In genomic region chr15:43208052-43209002, GRCh38 we compare ENCODE assay signal across 2 cellular contexts.
TF ChIP-seq lines count a peak whose summit lies in the region.

No MANE protein-coding gene starts in this region.

TF ChIP-seq in GM23338, 12 proteins besides CTCF, POLR2A, EP300 and RAD21:
- TF ChIP-seq JUNB (IDR thresholded peaks at IDR 0.05; ENCODE audit: unreplicated experiment) (no peak), ZNF114 (CRISPR knock-in tag; IDR thresholded peaks at IDR 0.05) (no peak), ZNF331 (CRISPR knock-in tag; IDR thresholded peaks at IDR 0.05; ENCODE audit: low read depth) (no peak), EZH2 (IDR thresholded peaks at IDR 0.05; ENCODE audit: low read depth, unreplicated experiment) (no peak), ZNF462 (CRISPR knock-in tag; IDR thresholded peaks at IDR 0.05) (no peak), ETS1 (IDR thresholded peaks at IDR 0.05) (no peak), STAT1 (IDR thresholded peaks at IDR 0.05; ENCODE audit: unreplicated experiment) (no peak), NANOG (IDR thresholded peaks at IDR 0.05; ENCODE audit: borderline replicate concordance) (no peak)
TF ChIP-seq in GM23338: peak in this region for 0.

TF ChIP-seq in K562, 482 proteins besides CTCF, POLR2A, EP300 and RAD21:
- TF ChIP-seq TBP (optimal IDR thresholded peaks at IDR 0.05; ENCODE audit: low read depth, low read length) = no peak
- no peak for TF ChIP-seq MBD2 (IDR thresholded peaks at IDR 0.05; ENCODE audit: borderline replicate concordance, low read depth)
- no peak for TF ChIP-seq ELK1 (CRISPR knock-in tag; IDR thresholded peaks at IDR 0.05)
- TF ChIP-seq LCOR (CRISPR knock-in tag; IDR thresholded peaks at IDR 0.05) = no peak
- TF ChIP-seq ZNF41 (CRISPR knock-in tag; conservative IDR thresholded peaks at IDR 0.05) = no peak
- no peak for TF ChIP-seq XRCC3 (IDR thresholded peaks at IDR 0.05)
- no peak for TF ChIP-seq CBX3 (IDR thresholded peaks at IDR 0.05; ENCODE audit: borderline replicate concordance in 1 of 2, low read length in 2 of 2)
- no peak for TF ChIP-seq MTA1 (IDR thresholded peaks at IDR 0.05; ENCODE audit: borderline replicate concordance)
